ENCODE assay signal across 21 cellular contexts in genomic region chr9:100848731-100849130, GRCh38.
A peak's percentile ranks its signal among the peaks of the same experiment; 100 is the strongest.
DNase-seq lines count a peak whose midpoint lies in the region; ATAC-seq, FAIRE-seq and TF ChIP-seq lines count a peak whose summit lies in the region.
"Had no signal": no experiment of that assay in that cellular context is flagged by ENCODE, and none has a peak within 500 bp of the region (broad histone marks: within the 10 kb centered on the region; RNA-seq: fewer than 3 reads in every experiment).

No MANE protein-coding gene starts in this region.

- intact Hi-C loops in upper lobe of right lung (cut with DNase I), result no loop called here

- H3K27me3 ChIP-seq in astrocyte (ENCODE audit: insufficient read depth, low read length) (no peaks in the 10 kb centered on the region), upper lobe of right lung (no peaks in the 10 kb centered on the region)
- H3K27me3 ChIP-seq: SJSA1 had no signal

- no peak overlapping the region for H3K4me3 Mint-ChIP-seq in astrocyte (ENCODE audit: unreplicated experiment)
- H3K4me3 Mint-ChIP-seq in activated T-cell treated with anti-CD3 and anti-CD28 coated beads, Interleukin-2, amount 50 U/mL, for 24 hours, result no peak overlapping the region
- H3K4me3 Mint-ChIP-seq: CD8-positive, alpha-beta memory T cell had no signal

- H3K9me3 ChIP-seq in astrocyte (ENCODE audit: insufficient read depth, low read depth, low read length) (no peaks in the 10 kb centered on the region), upper lobe of right lung (no peaks in the 10 kb centered on the region)
- H3K9me3 ChIP-seq: SJSA1 had no signal

- no peaks in the 10 kb centered on the region for H4K20me1 ChIP-seq in astrocyte (ENCODE audit: insufficient read depth, low read length)

- peaks cover 2% of the 10 kb centered on the region for H3K4me1 Mint-ChIP-seq in astrocyte (ENCODE audit: low read depth, unreplicated experiment)
- no peaks in the 10 kb centered on the region for H3K4me1 Mint-ChIP-seq in activated T-cell treated with anti-CD3 and anti-CD28 coated beads, Interleukin-2, amount 50 U/mL, for 24 hours (ENCODE audit: low read depth)
- H3K4me1 Mint-ChIP-seq: CD8-positive, alpha-beta memory T cell had no signal

- H3K36me3 ChIP-seq in astrocyte (ENCODE audit: insufficient read depth, low read length) (no peaks in the 10 kb centered on the region), upper lobe of right lung (no peaks in the 10 kb centered on the region)
- H3K36me3 ChIP-seq: SJSA1 had no signal

- no peaks in the 10 kb centered on the region for H3K27me3 Mint-ChIP-seq in astrocyte (ENCODE audit: low read depth, unreplicated experiment)
- no peaks in the 10 kb centered on the region for H3K27me3 Mint-ChIP-seq in activated T-cell treated with anti-CD3 and anti-CD28 coated beads, Interleukin-2, amount 50 U/mL, for 24 hours

- H3K9ac ChIP-seq in astrocyte (ENCODE audit: low read length), result no peak overlapping the region

- H2AFZ ChIP-seq in astrocyte (ENCODE audit: low read depth, low read length), result no peak overlapping the region

- peak overlapping the region; percentile 81 for H3K27ac Mint-ChIP-seq in astrocyte (ENCODE audit: unreplicated experiment)
- no peak overlapping the region for H3K27ac Mint-ChIP-seq in activated T-cell treated with anti-CD3 and anti-CD28 coated beads, Interleukin-2, amount 50 U/mL, for 24 hours
- H3K27ac Mint-ChIP-seq: CD8-positive, alpha-beta memory T cell had no signal

- H3K4me1 ChIP-seq in astrocyte (ENCODE audit: insufficient read depth, low read length), result no peaks in the 10 kb centered on the region
- no peaks in the 10 kb centered on the region for H3K4me1 ChIP-seq in upper lobe of right lung
- H3K4me1 ChIP-seq: SJSA1 had no signal

- no peak for ATAC-seq in GM18873 (IDR thresholded peaks at IDR 0.05; ENCODE audit: low FRiP score, unreplicated experiment)
- no peak for ATAC-seq in upper lobe of right lung
- ATAC-seq: Panc1 had no signal

- H3K9me3 Mint-ChIP-seq in astrocyte (ENCODE audit: unreplicated experiment), result no peaks in the 10 kb centered on the region
- H3K9me3 Mint-ChIP-seq in activated T-cell treated with anti-CD3 and anti-CD28 coated beads, Interleukin-2, amount 50 U/mL, for 24 hours, result no peaks in the 10 kb centered on the region

- H3K27ac ChIP-seq in astrocyte (ENCODE audit: low read depth, low read length) (no peak overlapping the region), upper lobe of right lung (no peak overlapping the region)
- H3K27ac ChIP-seq: C4-2B, SJSA1 had no signal

- DNase-seq in NCI-H1105 treated with DMSO at 0.1 percent for 48 hours (lab: John Stamatoyannopoulos, UW) (peak; percentile 5), NCI-H1105 (lab: John Stamatoyannopoulos, UW) (no peak), NOMO-1 treated with DMSO at 0.1 percent for 48 hours (lab: John Stamatoyannopoulos, UW; ENCODE audit: unreplicated experiment) (peak; percentile 76), astrocyte (ENCODE audit: low read depth) (no peak), renal cortical epithelial cell (ENCODE audit: low read depth) (peak; percentile 46), upper lobe of right lung (no peak)
- DNase-seq in activated T-cell treated with anti-CD3 and anti-CD28 coated beads, Interleukin-2, amount 50 U/mL, for 24 hours, result no peak
- DNase-seq: AML-193; Calu3; CD8-positive, alpha-beta memory T cell; GF-D8; Karpas-422; NCI-H1092 treated with DMSO at 0.1 percent for 48 hours; NCI-H2029 treated with DMSO at 0.1 percent for 48 hours; NCI-H345; NCI-H524 had no signal

- no peaks in the 10 kb centered on the region for H3K36me3 Mint-ChIP-seq in astrocyte (ENCODE audit: low read depth, unreplicated experiment)
- H3K36me3 Mint-ChIP-seq in activated T-cell treated with anti-CD3 and anti-CD28 coated beads, Interleukin-2, amount 50 U/mL, for 24 hours (ENCODE audit: low read depth), result no peaks in the 10 kb centered on the region
- H3K36me3 Mint-ChIP-seq: CD8-positive, alpha-beta memory T cell had no signal

- no peak for FAIRE-seq in astrocyte (lab: Jason Lieb, UNC)
- FAIRE-seq: H54 had no signal

- TF ChIP-seq CTCF in astrocyte (IDR thresholded peaks at IDR 0.05; ENCODE audit: insufficient read depth, low read depth, low read length) (no peak), upper lobe of right lung (IDR thresholded peaks at IDR 0.05) (no peak)

- no peak overlapping the region for H3K4me2 ChIP-seq in astrocyte (ENCODE audit: low read length)

- no peak overlapping the region for H3K4me3 ChIP-seq in astrocyte (ENCODE audit: insufficient read depth, low read depth, low read length)
- no peak overlapping the region for H3K4me3 ChIP-seq in upper lobe of right lung
- H3K4me3 ChIP-seq: SJSA1 had no signal

- H3K79me2 ChIP-seq in astrocyte (ENCODE audit: insufficient read depth, low read length), result no peaks in the 10 kb centered on the region

Comparison
In these comparisons a context has a peak if more than half of its experiments do, and no peak if none do; other contexts are left out.
1. DNase-seq: peak in NCI-H1105 treated with DMSO at 0.1 percent for 48 hours (single experiment), NOMO-1 treated with DMSO at 0.1 percent for 48 hours (single experiment) and renal cortical epithelial cell (single experiment); none in NCI-H1105 (single experiment), astrocyte (single experiment), upper lobe of right lung (single experiment) and activated T-cell treated with anti-CD3 and anti-CD28 coated beads, Interleukin-2, amount 50 U/mL, for 24 hours (single experiment).